In genomic region chr15:23695282-23695681, GRCh38 we compare ENCODE assay signal across 41 cellular contexts. TPM values are rescaled to one million over a fixed set of nuclear protein-coding genes. Genes with fewer than 3 reads are reported as not detected.
"Had no signal": no experiment of that assay in that cellular context is flagged by ENCODE, and none has a peak within 500 bp of the region (broad histone marks: within the 10 kb centered on the region; RNA-seq: fewer than 3 reads in every experiment).

No MANE protein-coding gene starts in this region.

- H3K4me3 ChIP-seq: adrenal gland, ascending aorta, body of pancreas, breast epithelium, cardiac muscle cell had no signal

- H3K27ac ChIP-seq: adrenal gland, ascending aorta, body of pancreas, brain microvascular endothelial cell, breast epithelium, cardiac muscle cell had no signal

- H3K27me3 Mint-ChIP-seq: activated naive CD4-positive, alpha-beta T cell treated with anti-CD3 and anti-CD28 coated beads, Interleukin-2, amount 10 ng/mL, durations not matched to agents 7 days and 5 days; activated naive CD4-positive, alpha-beta T cell treated with anti-CD3 and anti-CD28 coated beads, Interleukin-2, amount 50 U/mL, for 24 hours; activated naive CD8-positive, alpha-beta T cell; activated naive CD8-positive, alpha-beta T cell treated with anti-CD3 and anti-CD28 coated beads for 36 hours; activated naive CD8-positive, alpha-beta T cell treated with anti-CD3 and anti-CD28 coated beads, Interleukin-2, amount 10 ng/mL, durations not matched to agents 7 days and 5 days; activated T-cell treated with anti-CD3 and anti-CD28 coated beads, Interleukin-2, amount 50 U/mL, for 24 hours; activated T-helper 17 cell treated with anti-CD3 and anti-CD28 coated beads, Interleukin-2, amount 50 U/mL, for 72 hours; central memory CD8-positive, alpha-beta T cell had no signal

- H3K4me1 ChIP-seq: ascending aorta, breast epithelium had no signal

- ATAC-seq: activated naive CD4-positive, alpha-beta T cell treated with anti-CD3 and anti-CD28 coated beads, Interleukin-2, amount 50 U/mL, for 72 hours; activated naive CD8-positive, alpha-beta T cell treated with anti-CD3 and anti-CD28 coated beads, Interleukin-2, amount 50 U/mL, for 24 hours; activated T-cell treated with anti-CD3 and anti-CD28 coated beads, Interleukin-2, amount 50 U/mL, for 4 hours; activated T-cell treated with anti-CD3 and anti-CD28 coated beads, Interleukin-2, amount 50 U/mL, for 72 hours; activated T-helper 17 cell treated with anti-CD3 and anti-CD28 coated beads, Interleukin-2, amount 50 U/mL, for 72 hours; body of pancreas had no signal

- H3K9me3 Mint-ChIP-seq: activated naive CD4-positive, alpha-beta T cell treated with anti-CD3 and anti-CD28 coated beads for 36 hours; activated naive CD8-positive, alpha-beta T cell treated with anti-CD3 and anti-CD28 coated beads, Interleukin-2, amount 10 ng/mL, durations not matched to agents 7 days and 5 days; activated naive CD8-positive, alpha-beta T cell treated with anti-CD3 and anti-CD28 coated beads, Interleukin-2, amount 50 U/mL, for 24 hours had no signal

- H3K4me3 Mint-ChIP-seq: activated naive CD4-positive, alpha-beta T cell treated with anti-CD3 and anti-CD28 coated beads for 36 hours; activated naive CD4-positive, alpha-beta T cell treated with anti-CD3 and anti-CD28 coated beads, Interleukin-2, amount 10 ng/mL, durations not matched to agents 7 days and 5 days; activated naive CD4-positive, alpha-beta T cell treated with anti-CD3 and anti-CD28 coated beads, Interleukin-2, amount 50 U/mL, for 24 hours; activated naive CD8-positive, alpha-beta T cell; activated naive CD8-positive, alpha-beta T cell treated with anti-CD3 and anti-CD28 coated beads for 36 hours; activated naive CD8-positive, alpha-beta T cell treated with anti-CD3 and anti-CD28 coated beads, Interleukin-2, amount 10 ng/mL, durations not matched to agents 7 days and 5 days; activated naive CD8-positive, alpha-beta T cell treated with anti-CD3 and anti-CD28 coated beads, Interleukin-2, amount 50 U/mL, for 24 hours; activated T-cell treated with anti-CD3 and anti-CD28 coated beads, Interleukin-2, amount 50 U/mL, for 24 hours; activated T-cell treated with anti-CD3 and anti-CD28 coated beads, Interleukin-2, amount 50 U/mL, for 4 hours; activated T-cell treated with anti-CD3 and anti-CD28 coated beads, Interleukin-2, amount 50 U/mL, for 72 hours; activated T-helper 1 cell treated with anti-CD3 and anti-CD28 coated beads, Interleukin-12 subunit alpha, Interleukin-12 subunit beta, Interleukin-2, Interleukin-4 antibody, amounts not matched to agents 30 ng/mL and 10 ng/mL and 1 ng/mL, durations not matched to agents 14 hours and 24 hours and 36 hours; activated T-helper 17 cell treated with anti-CD3 and anti-CD28 coated beads, Interleukin-2, amount 50 U/mL, for 72 hours; brain; central memory CD8-positive, alpha-beta T cell had no signal

- H3K9me3 ChIP-seq: adrenal gland, ascending aorta, body of pancreas, breast epithelium had no signal

- FAIRE-seq: astrocyte, bronchial epithelial cell had no signal

- H3K4me1 Mint-ChIP-seq: activated naive CD4-positive, alpha-beta T cell treated with anti-CD3 and anti-CD28 coated beads, Interleukin-2, amount 10 ng/mL, durations not matched to agents 7 days and 5 days; activated naive CD4-positive, alpha-beta T cell treated with anti-CD3 and anti-CD28 coated beads, Interleukin-2, amount 50 U/mL, for 24 hours; activated naive CD8-positive, alpha-beta T cell treated with anti-CD3 and anti-CD28 coated beads for 36 hours; activated naive CD8-positive, alpha-beta T cell treated with anti-CD3 and anti-CD28 coated beads, Interleukin-2, amount 10 ng/mL, durations not matched to agents 7 days and 5 days; activated naive CD8-positive, alpha-beta T cell treated with anti-CD3 and anti-CD28 coated beads, Interleukin-2, amount 50 U/mL, for 24 hours; activated T-helper 17 cell treated with anti-CD3 and anti-CD28 coated beads, Interleukin-2, amount 50 U/mL, for 72 hours; central memory CD8-positive, alpha-beta T cell had no signal

- H3K27ac Mint-ChIP-seq: activated naive CD4-positive, alpha-beta T cell treated with anti-CD3 and anti-CD28 coated beads for 36 hours; activated naive CD4-positive, alpha-beta T cell treated with anti-CD3 and anti-CD28 coated beads, Interleukin-2, amount 10 ng/mL, durations not matched to agents 7 days and 5 days; activated naive CD4-positive, alpha-beta T cell treated with anti-CD3 and anti-CD28 coated beads, Interleukin-2, amount 50 U/mL, for 24 hours; activated naive CD4-positive, alpha-beta T cell treated with anti-CD3 and anti-CD28 coated beads, Interleukin-2, amount 50 U/mL, for 72 hours; activated naive CD8-positive, alpha-beta T cell; activated naive CD8-positive, alpha-beta T cell treated with anti-CD3 and anti-CD28 coated beads for 36 hours; activated naive CD8-positive, alpha-beta T cell treated with anti-CD3 and anti-CD28 coated beads, Interleukin-2, amount 10 ng/mL, durations not matched to agents 7 days and 5 days; activated naive CD8-positive, alpha-beta T cell treated with anti-CD3 and anti-CD28 coated beads, Interleukin-2, amount 50 U/mL, for 24 hours; activated T-cell treated with anti-CD3 and anti-CD28 coated beads, Interleukin-2, amount 50 U/mL, for 24 hours; activated T-cell treated with anti-CD3 and anti-CD28 coated beads, Interleukin-2, amount 50 U/mL, for 72 hours; activated T-helper 1 cell treated with anti-CD3 and anti-CD28 coated beads, Interleukin-12 subunit alpha, Interleukin-12 subunit beta, Interleukin-2, Interleukin-4 antibody, amounts not matched to agents 30 ng/mL and 10 ng/mL and 1 ng/mL, durations not matched to agents 14 hours and 24 hours and 36 hours; activated T-helper 17 cell treated with anti-CD3 and anti-CD28 coated beads, Interleukin-2, amount 50 U/mL, for 72 hours; activated T-helper 2 cell treated with anti-CD3 and anti-CD28 coated beads, Interferon-gamma antibody, Interleukin-2, Interleukin-4, amounts not matched to agents 10 μg/mL and 5 μg/mL and 100 μg/mL, durations not matched to agents 14 hours and 24 hours and 36 hours; brain had no signal

- H3K36me3 ChIP-seq: adrenal gland, ascending aorta, brain microvascular endothelial cell, breast epithelium, cardiac muscle cell had no signal

- H3K36me3 Mint-ChIP-seq: activated naive CD4-positive, alpha-beta T cell treated with anti-CD3 and anti-CD28 coated beads, Interleukin-2, amount 10 ng/mL, durations not matched to agents 7 days and 5 days; activated naive CD4-positive, alpha-beta T cell treated with anti-CD3 and anti-CD28 coated beads, Interleukin-2, amount 50 U/mL, for 24 hours; activated naive CD4-positive, alpha-beta T cell treated with anti-CD3 and anti-CD28 coated beads, Interleukin-2, amount 50 U/mL, for 72 hours; activated naive CD8-positive, alpha-beta T cell; activated naive CD8-positive, alpha-beta T cell treated with anti-CD3 and anti-CD28 coated beads for 36 hours; activated naive CD8-positive, alpha-beta T cell treated with anti-CD3 and anti-CD28 coated beads, Interleukin-2, amount 10 ng/mL, durations not matched to agents 7 days and 5 days; brain had no signal

- DNase-seq: activated effector memory CD4-positive, alpha-beta T cell treated with anti-CD3 and anti-CD28 coated beads, Interleukin-2, amount 50 U/mL, for 16 hours; activated effector memory CD4-positive, alpha-beta T cell treated with Interleukin-2 at 50 U/mL for 16 hours; activated gamma-delta T cell; activated gamma-delta T cell treated with Interleukin-2 at 50 U/mL for 16 hours; activated naive CD4-positive, alpha-beta T cell; activated naive CD4-positive, alpha-beta T cell treated with anti-CD3 and anti-CD28 coated beads for 36 hours; activated naive CD4-positive, alpha-beta T cell treated with anti-CD3 and anti-CD28 coated beads, Interleukin-2, amount 10 ng/mL, durations not matched to agents 7 days and 5 days; activated naive CD4-positive, alpha-beta T cell treated with anti-CD3 and anti-CD28 coated beads, Interleukin-2, amount 50 U/mL, for 16 hours; activated naive CD4-positive, alpha-beta T cell treated with Interleukin-2 at 50 U/mL for 16 hours; activated naive CD8-positive, alpha-beta T cell treated with anti-CD3 and anti-CD28 coated beads for 36 hours; activated naive CD8-positive, alpha-beta T cell treated with anti-CD3 and anti-CD28 coated beads, Interleukin-2, amount 10 ng/mL, durations not matched to agents 7 days and 5 days; activated naive CD8-positive, alpha-beta T cell treated with anti-CD3 and anti-CD28 coated beads, Interleukin-2, amount 50 U/mL, for 24 hours; activated T-cell treated with anti-CD3 and anti-CD28 coated beads for 4 hours; activated T-cell treated with anti-CD3 and anti-CD28 coated beads, Interleukin-2, amount 50 U/mL, for 1 hour; activated T-cell treated with anti-CD3 and anti-CD28 coated beads, Interleukin-2, amount 50 U/mL, for 24 hours; activated T-cell treated with anti-CD3 and anti-CD28 coated beads, Interleukin-2, amount 50 U/mL, for 4 hours; activated T-cell treated with anti-CD3 and anti-CD28 coated beads, Interleukin-2, amount 50 U/mL, for 48 hours; activated T-cell treated with anti-CD3 and anti-CD28 coated beads, Interleukin-2, amount 50 U/mL, for 72 hours; adrenal gland; amniotic stem cell; amygdala; anterior cingulate cortex; aorta; body of pancreas; brain microvascular endothelial cell; caudate nucleus; central memory CD4-positive, alpha-beta T cell; cerebellar nuclear complex had no signal

- H3K27me3 ChIP-seq: adrenal gland, ascending aorta, body of pancreas, brain microvascular endothelial cell, breast epithelium, cardiac muscle cell had no signal

RNA-seq across cellular contexts. Expression of gene MAGEL2, which starts 47.6 kb away (rescaled TPM):
- total RNA-seq: activated naive CD4-positive, alpha-beta T cell treated with anti-CD3 and anti-CD28 coated beads for 36 hours; activated naive CD4-positive, alpha-beta T cell treated with anti-CD3 and anti-CD28 coated beads, Interleukin-2, amount 50 U/mL, for 72 hours; activated naive CD8-positive, alpha-beta T cell treated with anti-CD3 and anti-CD28 coated beads for 36 hours; activated naive CD8-positive, alpha-beta T cell treated with anti-CD3 and anti-CD28 coated beads, Interleukin-2, amount 10 ng/mL, durations not matched to agents 7 days and 5 days; activated T-cell treated with anti-CD3 and anti-CD28 coated beads, Interleukin-2, amount 50 U/mL, for 4 hours; activated T-cell treated with anti-CD3 and anti-CD28 coated beads, Interleukin-2, amount 50 U/mL, for 72 hours; activated T-helper 1 cell treated with anti-CD3 and anti-CD28 coated beads, Interleukin-12 subunit alpha, Interleukin-12 subunit beta, Interleukin-2, Interleukin-4 antibody, amounts not matched to agents 30 ng/mL and 10 ng/mL and 1 ng/mL, durations not matched to agents 14 hours and 24 hours and 36 hours; activated T-helper 17 cell treated with anti-CD3 and anti-CD28 coated beads, Interleukin-2, amount 50 U/mL, for 72 hours; activated T-helper 2 cell treated with anti-CD3 and anti-CD28 coated beads, Interferon-gamma antibody, Interleukin-2, Interleukin-4, amounts not matched to agents 10 μg/mL and 5 μg/mL and 100 μg/mL, durations not matched to agents 14 hours and 24 hours and 36 hours; bronchial epithelial cell had no signal
